ENCODE assay signal across 17 cellular contexts in genomic region chr11:69094915-69095290, GRCh38. TPM values are rescaled to one million over a fixed set of nuclear protein-coding genes. Genes with fewer than 3 reads are reported as not detected.
DNase-seq lines count a peak whose midpoint lies in the region; ATAC-seq lines count a peak whose summit lies in the region.
"Had no signal": no experiment of that assay in that cellular context is flagged by ENCODE, and none has a peak within 500 bp of the region (broad histone marks: within the 10 kb centered on the region; RNA-seq: fewer than 3 reads in every experiment).

No MANE protein-coding gene starts in this region.

- H3K27me3 Mint-ChIP-seq in stimulated activated naive CD8-positive, alpha-beta T cell treated with anti-CD3 and anti-CD28 coated beads, Interleukin-15, amount 100 ng/mL, for 72 hours = peaks cover 8% of the 10 kb centered on the region
- H3K27me3 Mint-ChIP-seq in T-helper 17 cell = peaks cover 4% of the 10 kb centered on the region
- no peaks in the 10 kb centered on the region for H3K27me3 Mint-ChIP-seq in activated T-helper 2 cell treated with anti-CD3 and anti-CD28 coated beads, Interferon-gamma antibody, Interleukin-2, Interleukin-4, amounts not matched to agents 10 μg/mL and 5 μg/mL and 100 μg/mL, durations not matched to agents 14 hours and 24 hours and 36 hours (ENCODE audit: low read depth)
- H3K27me3 Mint-ChIP-seq: CD4-positive, alpha-beta T cell; IgD-negative memory B cell had no signal

- peak overlapping the region; percentile 71 for H2BK5ac ChIP-seq in neuronal stem cell (ENCODE audit: low read length)

- no peak overlapping the region for H3K4me3 Mint-ChIP-seq in stimulated activated naive CD8-positive, alpha-beta T cell treated with anti-CD3 and anti-CD28 coated beads, Interleukin-15, amount 100 ng/mL, for 72 hours
- no peak overlapping the region for H3K4me3 Mint-ChIP-seq in T-helper 17 cell
- no peak overlapping the region for H3K4me3 Mint-ChIP-seq in activated T-helper 2 cell treated with anti-CD3 and anti-CD28 coated beads, Interferon-gamma antibody, Interleukin-2, Interleukin-4, amounts not matched to agents 10 μg/mL and 5 μg/mL and 100 μg/mL, durations not matched to agents 14 hours and 24 hours and 36 hours (ENCODE audit: low read depth)
- H3K4me3 Mint-ChIP-seq: CD4-positive, alpha-beta T cell; GM23338; HFFc6; IgD-negative memory B cell had no signal

- H3K4me1 ChIP-seq in neuronal stem cell (ENCODE audit: control insufficient read depth in 2 of 2, insufficient read depth in 1 of 2, low read depth in 1 of 2, low read length in 2 of 2) = peaks cover 0 to 10% of the 10 kb centered on the region in 2 donors
- peaks cover 6% of the 10 kb centered on the region for H3K4me1 ChIP-seq in stomach smooth muscle (ENCODE audit: control insufficient read depth, insufficient read depth, low read length)
- H3K4me1 ChIP-seq: Caco-2 had no signal

- H3K27me3 ChIP-seq in neuronal stem cell (ENCODE audit: control insufficient read depth in 3 of 3, insufficient read depth in 3 of 3, low read depth in 1 of 3, low read length in 3 of 3) (no peaks in the 10 kb centered on the region), stomach smooth muscle (ENCODE audit: control insufficient read depth in 1 of 2, insufficient read depth in 2 of 2, low read length in 2 of 2) (no peaks in the 10 kb centered on the region)

- H3K4me1 Mint-ChIP-seq in stimulated activated naive CD8-positive, alpha-beta T cell treated with anti-CD3 and anti-CD28 coated beads, Interleukin-15, amount 100 ng/mL, for 72 hours = peaks cover 5% of the 10 kb centered on the region
- H3K4me1 Mint-ChIP-seq in T-helper 17 cell = peaks cover 11% of the 10 kb centered on the region
- no peaks in the 10 kb centered on the region for H3K4me1 Mint-ChIP-seq in activated T-helper 2 cell treated with anti-CD3 and anti-CD28 coated beads, Interferon-gamma antibody, Interleukin-2, Interleukin-4, amounts not matched to agents 10 μg/mL and 5 μg/mL and 100 μg/mL, durations not matched to agents 14 hours and 24 hours and 36 hours (ENCODE audit: low read depth)

- ATAC-seq in stimulated activated naive CD8-positive, alpha-beta T cell treated with anti-CD3 and anti-CD28 coated beads, Interleukin-15, amount 100 ng/mL, for 72 hours = peak; percentile 7
- no peak for ATAC-seq in stimulated activated naive CD8-positive, alpha-beta T cell treated with anti-CD3 and anti-CD28 coated beads, Interleukin-15, Interleukin-2, amounts not matched to agents 100 U/mL and 50 U/mL, for 24 hours
- no peak for ATAC-seq in T-helper 17 cell

- H4K8ac ChIP-seq in neuronal stem cell (ENCODE audit: low read depth, low read length) = no peak overlapping the region

- H2BK12ac ChIP-seq in neuronal stem cell (ENCODE audit: low read length) = no peak overlapping the region

- H3K9me3 Mint-ChIP-seq in stimulated activated naive CD8-positive, alpha-beta T cell treated with anti-CD3 and anti-CD28 coated beads, Interleukin-15, amount 100 ng/mL, for 72 hours = no peaks in the 10 kb centered on the region
- H3K9me3 Mint-ChIP-seq in activated T-helper 2 cell treated with anti-CD3 and anti-CD28 coated beads, Interferon-gamma antibody, Interleukin-2, Interleukin-4, amounts not matched to agents 10 μg/mL and 5 μg/mL and 100 μg/mL, durations not matched to agents 14 hours and 24 hours and 36 hours = no peaks in the 10 kb centered on the region
- H3K9me3 Mint-ChIP-seq: CD4-positive, alpha-beta T cell; GM23338; HFFc6; IgD-negative memory B cell had no signal

- H3K36me3 ChIP-seq in neuronal stem cell (replicated peaks in 1 of 2; ENCODE audit: control insufficient read depth in 2 of 2, insufficient read depth in 2 of 2, low read length in 2 of 2) (peaks cover 8 to 18% of the 10 kb centered on the region in 2 donors), stomach smooth muscle (ENCODE audit: control insufficient read depth in 2 of 2, insufficient read depth in 2 of 2, low read length in 2 of 2) (peaks cover 22 to 27% of the 10 kb centered on the region in 2 donors)

- H3K23ac ChIP-seq in neuronal stem cell (ENCODE audit: low read depth, low read length, poor library complexity) = no peak overlapping the region

- WGBS in neuronal stem cell (ENCODE audit: extremely low coverage in 2 of 2, insufficient read length in 2 of 2, insufficient replicate concordance in 1 of 2), 2 donors = no CpG with 5 or more reads among the region's 10 CpGs

- no peak overlapping the region for H3K27ac ChIP-seq in neuronal stem cell (replicated peaks; ENCODE audit: low read length)
- peak overlapping the region; percentile 18 for H3K27ac ChIP-seq in stomach smooth muscle (ENCODE audit: low read length)
- H3K27ac ChIP-seq: C4-2B had no signal

- peaks cover 3% of the 10 kb centered on the region for H3K79me1 ChIP-seq in neuronal stem cell (ENCODE audit: low read depth, low read length)

- peak overlapping the region; percentile 12 for H3K9ac ChIP-seq in neuronal stem cell (ENCODE audit: low read depth, low read length, poor library complexity)
- no peak overlapping the region for H3K9ac ChIP-seq in stomach smooth muscle (ENCODE audit: low read length in 2 of 2)

- H2AK5ac ChIP-seq in neuronal stem cell (ENCODE audit: low read depth, low read length) = peak overlapping the region; percentile 75

- H3K9me3 ChIP-seq in T-helper 17 cell (ENCODE audit: control insufficient read depth, low read length, poor library complexity, severe bottlenecking) = no peaks in the 10 kb centered on the region
- H3K9me3 ChIP-seq in neuronal stem cell (replicated peaks in 1 of 2; ENCODE audit: control insufficient read depth in 2 of 2, insufficient read depth in 1 of 2, low read depth in 1 of 2, low read length in 2 of 2) = peaks cover 0 to 5% of the 10 kb centered on the region in 2 donors
- no peaks in the 10 kb centered on the region for H3K9me3 ChIP-seq in stomach smooth muscle (ENCODE audit: control insufficient read depth in 2 of 2, low read length in 2 of 2)
- H3K9me3 ChIP-seq: Caco-2 had no signal

- no peak overlapping the region for H4K91ac ChIP-seq in neuronal stem cell (ENCODE audit: low read depth, low read length, poor library complexity)

- H3K36me3 Mint-ChIP-seq in T-helper 17 cell (ENCODE audit: low read depth) = peaks cover 3% of the 10 kb centered on the region
- H3K36me3 Mint-ChIP-seq in activated T-helper 2 cell treated with anti-CD3 and anti-CD28 coated beads, Interferon-gamma antibody, Interleukin-2, Interleukin-4, amounts not matched to agents 10 μg/mL and 5 μg/mL and 100 μg/mL, durations not matched to agents 14 hours and 24 hours and 36 hours (ENCODE audit: low read depth) = peaks cover 11% of the 10 kb centered on the region

- no peak overlapping the region for H3K14ac ChIP-seq in neuronal stem cell (ENCODE audit: low read length)

- H3K4me3 ChIP-seq in neuronal stem cell (ENCODE audit: low read length in 2 of 2) (no peak overlapping the region), stomach smooth muscle (ENCODE audit: low read length in 2 of 2) (no peak overlapping the region)
- H3K4me3 ChIP-seq: GM23338 had no signal

- no peak for DNase-seq in stimulated activated naive CD8-positive, alpha-beta T cell treated with anti-CD3 and anti-CD28 coated beads, Interleukin-15, amount 100 ng/mL, for 72 hours
- DNase-seq in stimulated activated naive CD8-positive, alpha-beta T cell treated with anti-CD3 and anti-CD28 coated beads, Interleukin-15, Interleukin-2, amounts not matched to agents 100 U/mL and 50 U/mL, for 24 hours = no peak
- DNase-seq in T-helper 17 cell (no peak), neuronal stem cell (ENCODE audit: low spot score) (no peak), SHP77 (lab: John Stamatoyannopoulos, UW) (no peak), hepatic stellate cell (ENCODE audit: low spot score) (no peak)
- no peak for DNase-seq in activated T-helper 2 cell treated with anti-CD3 and anti-CD28 coated beads, Interferon-gamma antibody, Interleukin-2, Interleukin-4, amounts not matched to agents 10 μg/mL and 5 μg/mL and 100 μg/mL, durations not matched to agents 14 hours and 24 hours and 36 hours (ENCODE audit: low spot score)
- DNase-seq: ACHN; AML-193; Caco-2; CD4-positive, alpha-beta T cell; HCEC 1CT; HFFc6 had no signal

- no peak overlapping the region for H2BK15ac ChIP-seq in neuronal stem cell (ENCODE audit: low read length)

- H3K27ac Mint-ChIP-seq in stimulated activated naive CD8-positive, alpha-beta T cell treated with anti-CD3 and anti-CD28 coated beads, Interleukin-15, amount 100 ng/mL, for 72 hours = no peak overlapping the region
- peak overlapping the region; percentile 65 for H3K27ac Mint-ChIP-seq in T-helper 17 cell
- H3K27ac Mint-ChIP-seq in activated T-helper 2 cell treated with anti-CD3 and anti-CD28 coated beads, Interferon-gamma antibody, Interleukin-2, Interleukin-4, amounts not matched to agents 10 μg/mL and 5 μg/mL and 100 μg/mL, durations not matched to agents 14 hours and 24 hours and 36 hours = no peak overlapping the region
- H3K27ac Mint-ChIP-seq: CD4-positive, alpha-beta T cell; GM23338; HFFc6; IgD-negative memory B cell had no signal

- no peak overlapping the region for H2AFZ ChIP-seq in neuronal stem cell (ENCODE audit: low read length)
- H2AFZ ChIP-seq: GM23338 had no signal

- H3K18ac ChIP-seq in neuronal stem cell (ENCODE audit: low read length) = peak overlapping the region; percentile 57

- no peak overlapping the region for H3K4ac ChIP-seq in neuronal stem cell (ENCODE audit: low read length)

- no peak overlapping the region for H3K4me2 ChIP-seq in neuronal stem cell (ENCODE audit: insufficient read depth, low read length, poor library complexity, severe bottlenecking)
- H3K4me2 ChIP-seq: GM23338 had no signal

- H2BK120ac ChIP-seq in neuronal stem cell (ENCODE audit: low read depth, low read length) = no peak overlapping the region

- intact Hi-C loops in activated T-helper 2 cell treated with anti-CD3 and anti-CD28 coated beads, Interferon-gamma antibody, Interleukin-2, Interleukin-4, amounts not matched to agents 10 μg/mL and 5 μg/mL and 100 μg/mL, durations not matched to agents 14 hours and 24 hours and 36 hours (cut with micrococcal nuclease) = no loop called here

RNA-seq across cellular contexts. Expression of gene TPCN2, which starts 46.2 kb away (rescaled TPM):
- total RNA-seq in T-helper 17 cell = 10 to 100 TPM in 1 of 2 donors, 1 to 10 TPM in 1; 9.1 to 16.4 TPM
- polyA plus RNA-seq in neuronal stem cell (2013, experiment 1 of 2) = 4.3 TPM
- polyA plus RNA-seq in neuronal stem cell (2013, experiment 2 of 2) = 4.3 TPM
- total RNA-seq in activated T-helper 2 cell treated with anti-CD3 and anti-CD28 coated beads, Interferon-gamma antibody, Interleukin-2, Interleukin-4, amounts not matched to agents 10 μg/mL and 5 μg/mL and 100 μg/mL, durations not matched to agents 14 hours and 24 hours and 36 hours = 19.1 and 20.0 TPM in 2 replicates
